Comparison of ENCODE assay signal across 15 cellular contexts in the genomic region with DNA sequence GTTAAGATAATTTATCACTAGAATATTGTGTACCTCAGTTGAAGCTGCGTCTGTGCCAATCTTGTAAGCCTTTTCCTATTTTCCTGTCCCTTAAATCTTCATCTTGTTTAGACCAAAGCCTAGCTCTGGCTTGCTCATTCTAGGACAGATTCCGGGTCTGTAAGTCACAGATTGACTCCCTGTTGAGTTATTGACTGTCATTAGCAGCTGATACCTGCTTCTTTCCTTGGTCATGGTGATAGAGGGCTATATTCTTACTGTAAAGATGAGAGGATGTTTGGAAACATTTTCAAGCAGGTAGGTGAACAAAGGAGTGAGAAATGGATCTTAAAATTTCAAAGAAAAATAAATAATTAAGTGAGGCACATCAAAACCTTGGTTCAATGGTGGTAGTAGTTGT.
"Had no signal": no experiment of that assay in that cellular context is flagged by ENCODE, and none has a peak within 500 bp of the region (broad histone marks: within the 10 kb centered on the region; RNA-seq: fewer than 3 reads in every experiment).

No MANE protein-coding gene starts in this region.

- H3K4me3 ChIP-seq: breast epithelium, coronary artery, left ventricle myocardium inferior, pancreas, stomach, suprapubic skin, tibial nerve had no signal

- H3K27me3 Mint-ChIP-seq: activated T-helper 17 cell treated with anti-CD3 and anti-CD28 coated beads, Interleukin-2, amount 50 U/mL, for 72 hours had no signal

- H3K4me1 ChIP-seq: breast epithelium, left ventricle myocardium inferior, pancreas, suprapubic skin had no signal

- H3K27ac ChIP-seq: breast epithelium, coronary artery, epithelial cell of prostate, left ventricle myocardium inferior, pancreas, stomach, suprapubic skin, tibial nerve had no signal

- H3K27ac Mint-ChIP-seq: activated naive CD4-positive, alpha-beta T cell treated with anti-CD3 and anti-CD28 coated beads, Interleukin-2, amount 50 U/mL, for 72 hours; activated T-helper 17 cell treated with anti-CD3 and anti-CD28 coated beads, Interleukin-2, amount 50 U/mL, for 72 hours; immature natural killer cell; nephron progenitor cell had no signal

- ATAC-seq: activated T-helper 17 cell treated with anti-CD3 and anti-CD28 coated beads, Interleukin-2, amount 50 U/mL, for 72 hours; right cardiac atrium had no signal

- DNase-seq: activated T-cell treated with anti-CD3 and anti-CD28 coated beads, Interleukin-2, amount 50 U/mL, for 1 hour; immature natural killer cell; left ventricle myocardium inferior; right cardiac atrium; stimulated activated CD4-positive, alpha-beta T cell treated with anti-CD3 and anti-CD28 coated beads, Interleukin-1b, Interleukin-23, amount 100 ng/mL, for 48 hours; stomach had no signal

- H3K27me3 ChIP-seq: breast epithelium, pancreas, stomach, suprapubic skin, tibial nerve had no signal

- H3K9me3 ChIP-seq: breast epithelium, left ventricle myocardium inferior, pancreas, stomach, suprapubic skin, tibial nerve had no signal

- H3K36me3 Mint-ChIP-seq: activated naive CD4-positive, alpha-beta T cell treated with anti-CD3 and anti-CD28 coated beads, Interleukin-2, amount 50 U/mL, for 72 hours; immature natural killer cell had no signal

- H3K36me3 ChIP-seq: breast epithelium, left ventricle myocardium inferior, pancreas, stomach, suprapubic skin, tibial nerve had no signal

- H3K4me3 Mint-ChIP-seq: activated T-helper 17 cell treated with anti-CD3 and anti-CD28 coated beads, Interleukin-2, amount 50 U/mL, for 72 hours; immature natural killer cell; nephron progenitor cell had no signal

- H3K4me1 Mint-ChIP-seq: activated T-helper 17 cell treated with anti-CD3 and anti-CD28 coated beads, Interleukin-2, amount 50 U/mL, for 72 hours; immature natural killer cell had no signal

- H3K9me3 Mint-ChIP-seq: activated naive CD4-positive, alpha-beta T cell treated with anti-CD3 and anti-CD28 coated beads, Interleukin-2, amount 50 U/mL, for 72 hours; activated T-helper 17 cell treated with anti-CD3 and anti-CD28 coated beads, Interleukin-2, amount 50 U/mL, for 72 hours had no signal
